Comparison of ENCODE assay signal across 1 cellular context in the genomic region with DNA sequence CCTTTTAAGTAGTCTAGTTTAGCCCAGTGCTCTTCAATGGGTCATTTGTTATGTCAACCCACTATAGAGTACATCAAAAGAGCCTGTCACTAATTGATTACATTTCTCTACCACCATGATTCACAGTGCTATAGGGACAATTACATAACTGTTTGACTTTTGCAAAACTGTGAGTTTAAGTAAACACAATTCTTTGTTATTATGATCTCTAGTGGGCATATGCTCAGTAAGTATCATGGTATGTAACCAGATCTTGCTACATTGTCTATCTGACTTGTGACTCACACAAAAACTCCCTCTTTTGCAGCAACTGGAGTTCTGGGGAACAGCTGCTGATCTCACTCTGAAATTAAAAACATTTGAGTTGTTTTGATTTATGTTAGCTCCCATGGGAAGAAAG.
A peak's percentile ranks its signal among the peaks of the same experiment; 100 is the strongest.
TF ChIP-seq lines count a peak whose summit lies in the region.

No MANE protein-coding gene starts in this region.

TF ChIP-seq in HEK293, 187 proteins besides CTCF, POLR2A, EP300 and RAD21 (continued from another document):
- no peak for TF ChIP-seq MYNN (tag by site-specific recombination; IDR thresholded peaks at IDR 0.05; ENCODE audit: borderline replicate concordance)
- no peak for TF ChIP-seq ZNF16 (tag by site-specific recombination; IDR thresholded peaks at IDR 0.05; ENCODE audit: low read depth)
- no peak for TF ChIP-seq ZIC2 (tag by site-specific recombination; IDR thresholded peaks at IDR 0.05)
- peak; percentile 75 for TF ChIP-seq WT1 (tag by site-specific recombination; IDR thresholded peaks at IDR 0.05)
- TF ChIP-seq ZNF629 (tag by site-specific recombination; IDR thresholded peaks at IDR 0.05): 0 out of 2 replicates have a peak, but pooled peaks have one; percentile 28
- TF ChIP-seq ZNF311 (tag by site-specific recombination; IDR thresholded peaks at IDR 0.05; ENCODE audit: borderline replicate concordance): no peak
